In genomic region chr16:11390573-11391495, GRCh38 we compare ENCODE assay signal across 13 cellular contexts. TPM values are rescaled to one million over a fixed set of nuclear protein-coding genes. Genes with fewer than 3 reads are reported as not detected.
DNase-seq lines count a peak whose midpoint lies in the region; ATAC-seq, FAIRE-seq and TF ChIP-seq lines count a peak whose summit lies in the region.
"Had no signal": no experiment of that assay in that cellular context is flagged by ENCODE, and none has a peak within 500 bp of the region (broad histone marks: within the 10 kb centered on the region; RNA-seq: fewer than 3 reads in every experiment).

No MANE protein-coding gene starts in this region.

- peak overlapping the region; percentile 82 for H3K27ac ChIP-seq in WERI-Rb-1

- TF ChIP-seq POLR2A in GM12891 (IDR thresholded peaks at IDR 0.05; ENCODE audit: low read depth, low read length) = no peak

- H3K4me1 Mint-ChIP-seq in nephron = peaks cover 12% of the 10 kb centered on the region

- no peaks in the 10 kb centered on the region for H3K9me3 Mint-ChIP-seq in nephron
- H3K9me3 Mint-ChIP-seq: activated naive CD4-positive, alpha-beta T cell treated with anti-CD3 and anti-CD28 coated beads, Interleukin-2, amount 50 U/mL, for 72 hours; CD14-positive monocyte had no signal

- FAIRE-seq in GM12891 (lab: Jason Lieb, UNC) = no peak

- no peak overlapping the region for H3K4me3 ChIP-seq in WERI-Rb-1 (ENCODE audit: low read depth, low read length)

- no peaks in the 10 kb centered on the region for H3K27me3 ChIP-seq in WERI-Rb-1 (ENCODE audit: insufficient read depth, low read depth, severe bottlenecking)

- TF ChIP-seq CTCF in WERI-Rb-1 (IDR thresholded peaks at IDR 0.05; ENCODE audit: low read depth, low read length) = no peak
- no peak for TF ChIP-seq CTCF in nephron (IDR thresholded peaks at IDR 0.05; ENCODE audit: unreplicated experiment in 3 of 3)

- no peaks in the 10 kb centered on the region for H3K36me3 ChIP-seq in WERI-Rb-1

- no peaks in the 10 kb centered on the region for H3K9me3 ChIP-seq in WERI-Rb-1 (ENCODE audit: severe bottlenecking)

- no peaks in the 10 kb centered on the region for H3K36me3 Mint-ChIP-seq in nephron (ENCODE audit: low read depth)
- H3K36me3 Mint-ChIP-seq: activated naive CD4-positive, alpha-beta T cell treated with anti-CD3 and anti-CD28 coated beads, Interleukin-2, amount 50 U/mL, for 72 hours; CD14-positive monocyte had no signal

- no peak for ATAC-seq in activated CD4-positive, CD25-positive, alpha-beta regulatory T cell treated with anti-CD3 and anti-CD28 coated beads, Interleukin-2, amount 50 U/mL, for 24 hours
- no peak for ATAC-seq in HG02970 (IDR thresholded peaks at IDR 0.05; ENCODE audit: low FRiP score, unreplicated experiment)
- ATAC-seq: activated naive CD4-positive, alpha-beta T cell treated with anti-CD3 and anti-CD28 coated beads, Interleukin-2, amount 50 U/mL, for 72 hours had no signal

- DNase-seq in GM12891 (ENCODE audit: insufficient read length, low spot score) = peak; percentile 26
- peak; percentile 13 to 88 (median 83) for DNase-seq in NCI-H1417 (lab: John Stamatoyannopoulos, UW)
- DNase-seq in WERI-Rb-1 = peak; percentile 72
- DNase-seq in OCI-M2 (lab: John Stamatoyannopoulos, UW; ENCODE audit: unreplicated experiment) = no peak
- DNase-seq in NAMALWA (ENCODE audit: low spot score) = no peak
- DNase-seq: activated CD8-positive, alpha-beta memory T cell treated with anti-CD3 and anti-CD28 coated beads for 24 hours; OCI-M1; T-helper 9 cell had no signal

- no peak overlapping the region for H3K4me3 Mint-ChIP-seq in nephron
- H3K4me3 Mint-ChIP-seq: CD14-positive monocyte had no signal

- H3K27ac Mint-ChIP-seq in nephron = peak overlapping the region in 2 of 3 experiments; percentile 13 to 17

- H3K27me3 Mint-ChIP-seq in nephron (ENCODE audit: low read depth) = peaks cover 17% of the 10 kb centered on the region

TF ChIP-seq in GM12891, 5 proteins besides CTCF, POLR2A, EP300 and RAD21:
- TF ChIP-seq PAX5 (IDR thresholded peaks at IDR 0.05; ENCODE audit: insufficient read depth, low read length, severe bottlenecking) (no peak), POLR2AphosphoS5 (IDR thresholded peaks at IDR 0.05; ENCODE audit: low read depth, low read length) (no peak), SPI1 (IDR thresholded peaks at IDR 0.05; ENCODE audit: low read depth, low read length) (no peak), POU2F2 (IDR thresholded peaks at IDR 0.05; ENCODE audit: low read depth, low read length) (no peak), TAF1 (IDR thresholded peaks at IDR 0.05; ENCODE audit: low read depth, low read length) (no peak)
TF ChIP-seq in GM12891: peak in this region for 0.

RNA-seq across cellular contexts. Expression of gene RMI2, which starts 45.6 kb away (rescaled TPM):
- polyA plus RNA-seq in GM12891 (2012; ENCODE audit: low read depth, missing spikeins) = 39.3 TPM

Comparison
In these comparisons a context has a peak if more than half of its experiments do, and no peak if none do; other contexts are left out.
1. DNase-seq: peak in GM12891 (single experiment), NCI-H1417 (3 of 3) and WERI-Rb-1 (single experiment); none in OCI-M2 (single experiment) and NAMALWA (single experiment).